ENCODE assay signal across 13 cellular contexts in the genomic region with DNA sequence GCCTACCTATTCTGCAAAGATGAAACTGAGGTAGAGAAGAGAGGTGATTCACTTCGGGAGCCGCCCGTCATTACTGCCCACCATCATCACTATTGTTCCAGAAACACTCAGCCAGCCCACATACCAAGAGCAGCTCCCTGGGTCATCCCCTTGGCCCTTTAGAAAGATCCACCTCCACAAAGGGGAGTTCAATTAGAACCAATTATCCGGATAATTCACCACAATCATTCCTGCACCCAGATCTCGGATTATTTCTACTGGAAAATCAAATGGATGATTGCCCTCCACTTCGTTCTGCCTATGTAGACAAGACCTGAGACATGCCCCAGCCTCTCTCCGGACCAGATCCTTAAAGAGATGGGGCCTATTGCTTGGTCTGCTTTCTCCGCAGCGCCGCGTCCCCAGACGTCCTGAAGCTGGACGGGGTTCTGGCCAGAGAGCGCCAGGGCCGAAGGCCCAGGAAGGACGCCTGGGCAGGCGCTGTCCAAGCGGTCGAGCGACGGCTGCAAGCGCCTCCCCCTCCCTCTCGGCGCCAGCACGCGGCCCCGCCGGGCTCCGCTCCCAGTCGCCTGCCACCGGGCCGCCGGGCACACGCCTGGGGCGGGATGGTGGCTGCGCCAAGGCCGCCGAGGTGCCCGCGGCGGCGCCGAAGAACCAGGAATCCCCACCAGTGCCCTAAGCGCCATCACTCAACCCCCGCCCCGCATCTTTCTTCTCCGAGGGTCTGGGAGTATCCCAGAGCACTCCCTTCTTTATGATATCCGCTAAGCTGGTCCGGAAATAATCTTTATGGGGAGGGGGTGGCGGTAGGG. TPM values are rescaled to one million over a fixed set of nuclear protein-coding genes. Genes with fewer than 3 reads are reported as not detected.
A peak's percentile ranks its signal among the peaks of the same experiment; 100 is the strongest.
DNase-seq lines count a peak whose midpoint lies in the region; ATAC-seq and TF ChIP-seq lines count a peak whose summit lies in the region.
"Had no signal": no experiment of that assay in that cellular context is flagged by ENCODE, and none has a peak within 500 bp of the region (broad histone marks: within the 10 kb centered on the region; RNA-seq: fewer than 3 reads in every experiment).

No MANE protein-coding gene starts in this region.

- H3K4me1 ChIP-seq in ectodermal cell (ENCODE audit: control insufficient read depth, insufficient read depth, low read length): peaks cover 33% of the 10 kb centered on the region

- no peaks in the 10 kb centered on the region for H3K9me3 ChIP-seq in ectodermal cell (ENCODE audit: control insufficient read depth, low read length)

- 1% methylated on average over 46 to 50 of the region's 50 CpGs for WGBS in ectodermal cell, 2 experiments

- H3K4me3 ChIP-seq in ectodermal cell (ENCODE audit: insufficient read depth, low read depth, low read length): peak overlapping the region; percentile 53
- H3K4me3 ChIP-seq: PC-9 had no signal

- no peaks in the 10 kb centered on the region for H3K36me3 Mint-ChIP-seq in neural crest cell (ENCODE audit: low read depth)

- DNase-seq in GM10266 (ENCODE audit: extremely low spot score) (peak; percentile 36), NCI-H2107 (lab: John Stamatoyannopoulos, UW) (peak; percentile 47), neural crest cell (ENCODE audit: low read depth, low spot score) (no peak)
- DNase-seq: DND-41; effector CD4-positive, alpha-beta T cell; PC-9 had no signal

- H3K27ac ChIP-seq in ectodermal cell (ENCODE audit: insufficient read depth, low read depth, low read length, poor library complexity, severe bottlenecking): no peak overlapping the region
- H3K27ac ChIP-seq: PC-9 had no signal

- ATAC-seq in HG02981 (IDR thresholded peaks at IDR 0.05; ENCODE audit: unreplicated experiment) (no peak), GM19328 (IDR thresholded peaks at IDR 0.05; ENCODE audit: unreplicated experiment) (no peak), GM21528 (IDR thresholded peaks at IDR 0.05; ENCODE audit: low FRiP score, unreplicated experiment) (no peak), GM19351 (IDR thresholded peaks at IDR 0.05; ENCODE audit: unreplicated experiment) (no peak)
- ATAC-seq: activated T-helper 17 cell treated with anti-CD3 and anti-CD28 coated beads, Interleukin-2, amount 50 U/mL, for 72 hours had no signal

- peaks cover 42% of the 10 kb centered on the region for H3K4me1 Mint-ChIP-seq in neural crest cell

- H3K36me3 ChIP-seq in ectodermal cell (ENCODE audit: control insufficient read depth, insufficient read depth, low read length): no peaks in the 10 kb centered on the region

- H3K9me3 Mint-ChIP-seq in neural crest cell: no peaks in the 10 kb centered on the region
- H3K9me3 Mint-ChIP-seq: activated T-helper 17 cell treated with anti-CD3 and anti-CD28 coated beads, Interleukin-2, amount 50 U/mL, for 72 hours had no signal

- no peak overlapping the region for H3K27ac Mint-ChIP-seq in neural crest cell (ENCODE audit: unreplicated experiment)
- H3K27ac Mint-ChIP-seq: activated T-helper 17 cell treated with anti-CD3 and anti-CD28 coated beads, Interleukin-2, amount 50 U/mL, for 72 hours had no signal

- H3K27me3 Mint-ChIP-seq in neural crest cell (ENCODE audit: low read depth): peaks cover 97% of the 10 kb centered on the region

- TF ChIP-seq CTCF in GM10266 (IDR thresholded peaks at IDR 0.05; ENCODE audit: control insufficient read depth, insufficient read depth, low read depth, missing control alignments): no peak
- TF ChIP-seq CTCF in neural crest cell (conservative IDR thresholded peaks at IDR 0.05): no peak

- H3K27me3 ChIP-seq in ectodermal cell (ENCODE audit: control insufficient read depth, insufficient read depth, low read length, poor library complexity, severe bottlenecking): peaks cover 100% of the 10 kb centered on the region

- H3K4me3 Mint-ChIP-seq in neural crest cell: peak overlapping the region; percentile 87

RNA-seq across cellular contexts. Expression of a gene that starts 1.3 kb away (rescaled TPM):
- 7.3 TPM for polyA plus RNA-seq in ectodermal cell (2013, experiment 1 of 4)
- 5.9 TPM for polyA plus RNA-seq in ectodermal cell (2013, experiment 2 of 4)
- 4.9 TPM for polyA plus RNA-seq in ectodermal cell (2013, experiment 3 of 4)
- 7.4 TPM for polyA plus RNA-seq in ectodermal cell (2013, experiment 4 of 4)
- 4.3 and 5.1 TPM in 2 replicates for total RNA-seq in neural crest cell
- total RNA-seq: activated T-helper 17 cell treated with anti-CD3 and anti-CD28 coated beads, Interleukin-2, amount 50 U/mL, for 72 hours; PC-9; pulmonary artery endothelial cell had no signal

RNA-seq across cellular contexts. Expression of a gene that starts 39.1 kb away (rescaled TPM):
- 0.63 TPM for polyA plus RNA-seq in ectodermal cell (2013, experiment 1 of 4)
- polyA plus RNA-seq in ectodermal cell (2013, experiment 2 of 4): 2.1 TPM
- 0.85 TPM for polyA plus RNA-seq in ectodermal cell (2013, experiment 3 of 4)
- polyA plus RNA-seq in ectodermal cell (2013, experiment 4 of 4): 1.2 TPM
- not detected in 2 replicates for total RNA-seq in neural crest cell
- total RNA-seq: PC-9, pulmonary artery endothelial cell had no signal
